ENCODE assay signal across 14 cellular contexts in the genomic region with DNA sequence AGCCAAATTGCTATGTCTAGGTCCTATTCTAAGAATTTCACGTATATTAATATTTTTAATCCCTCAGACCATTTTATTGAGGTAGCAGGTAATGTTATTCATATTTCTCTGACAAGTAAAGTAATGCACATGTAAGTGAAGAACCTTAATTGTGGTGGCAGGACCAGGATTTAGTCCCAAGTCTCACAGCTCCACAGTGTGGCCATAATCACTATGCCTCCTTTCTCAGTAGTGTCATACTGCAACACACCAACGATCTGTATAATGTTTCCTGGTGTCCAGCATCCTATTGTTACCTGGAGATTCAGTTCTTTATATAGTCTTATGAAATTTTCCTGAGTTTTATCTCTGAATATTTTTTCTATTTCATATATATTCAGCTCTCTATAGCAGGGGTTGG.
"Had no signal": no experiment of that assay in that cellular context is flagged by ENCODE, and none has a peak within 500 bp of the region (broad histone marks: within the 10 kb centered on the region; RNA-seq: fewer than 3 reads in every experiment).

No MANE protein-coding gene starts in this region.

- H3K36me3 Mint-ChIP-seq: type B pancreatic cell, WTC11 had no signal

- H3K36me3 ChIP-seq: heart left ventricle, ovary, sigmoid colon had no signal

- DNase-seq: activated CD4-positive, alpha-beta T cell treated with anti-CD3 and anti-CD28 coated beads for 48 hours; activated naive CD4-positive, alpha-beta T cell treated with anti-CD3 and anti-CD28 coated beads for 36 hours; effector CD4-positive, alpha-beta T cell; heart left ventricle; islet precursor cell; left ventricle myocardium superior; ovary; sigmoid colon; stimulated activated CD4-positive, alpha-beta T cell treated with anti-CD3 and anti-CD28 coated beads, Interleukin-12 subunit alpha, Interleukin-12 subunit beta, amount 100 ng/mL, for 4 hours; stimulated activated naive CD4-positive, alpha-beta T cell treated with Interleukin-2 at 50 U/mL for 16 hours; T1000 had no signal

- H3K4me3 Mint-ChIP-seq: activated naive CD4-positive, alpha-beta T cell treated with anti-CD3 and anti-CD28 coated beads for 36 hours; type B pancreatic cell; WTC11 had no signal

- H3K27ac Mint-ChIP-seq: activated naive CD4-positive, alpha-beta T cell treated with anti-CD3 and anti-CD28 coated beads for 36 hours; type B pancreatic cell; WTC11 had no signal

- H3K9me3 ChIP-seq: heart left ventricle, ovary, sigmoid colon had no signal

- H3K27me3 ChIP-seq: heart left ventricle, ovary, sigmoid colon had no signal

- H3K9me3 Mint-ChIP-seq: activated naive CD4-positive, alpha-beta T cell treated with anti-CD3 and anti-CD28 coated beads for 36 hours; type B pancreatic cell; WTC11 had no signal

- H3K4me3 ChIP-seq: coronary artery, heart left ventricle, ovary, sigmoid colon had no signal

- H3K4me1 ChIP-seq: heart left ventricle, sigmoid colon had no signal

- H3K27ac ChIP-seq: coronary artery, heart left ventricle, ovary, sigmoid colon had no signal
